ENCODE assay signal across 8 cellular contexts in genomic region chr6:35583893-35584688, GRCh38.
DNase-seq lines count a peak whose midpoint lies in the region; ATAC-seq and TF ChIP-seq lines count a peak whose summit lies in the region.

No MANE protein-coding gene starts in this region.

- CTCF ChIA-PET in activated CD4-positive, alpha-beta memory T cell treated with anti-CD3 and anti-CD28 coated beads, Interleukin-2, amount 10 ng/mL, durations not matched to agents 7 days and 5 days (lab: Charles Lee): interaction anchor here (0.8 to 6.8 kb wide), 11 partner anchors 11 to 154 kb away, joined by 3 to 90 read pairs (median 8); partner anchors contain the start of gene ARMC12

- POLR2A ChIA-PET in activated CD4-positive, alpha-beta memory T cell treated with anti-CD3 and anti-CD28 coated beads, Interleukin-2, amount 10 ng/mL, durations not matched to agents 7 days and 5 days (lab: Charles Lee): interaction anchor here (0.9 to 2.7 kb wide), 4 partner anchors 7 to 152 kb away, joined by 3 to 8 read pairs (median 4); partner anchors contain the start of gene ARMC12

- ATAC-seq in memory B cell (ENCODE audit: low read depth) (peak; percentile 74), HG03354 (IDR thresholded peaks at IDR 0.05; ENCODE audit: poor library complexity, severe bottlenecking, unreplicated experiment) (no peak)

- H3K9me3 ChIP-seq in effector memory CD4-positive, alpha-beta T cell (ENCODE audit: control insufficient read depth, low read length): no peaks in the 10 kb centered on the region

- TF ChIP-seq CTCF in AG09319 (IDR thresholded peaks at IDR 0.05; ENCODE audit: low read depth, low read length): peak; percentile 83

- peaks cover 15% of the 10 kb centered on the region for H3K4me1 Mint-ChIP-seq in activated CD4-positive, alpha-beta memory T cell treated with anti-CD3 and anti-CD28 coated beads, Interleukin-2, amount 10 ng/mL, durations not matched to agents 7 days and 5 days
- H3K4me1 Mint-ChIP-seq in memory B cell: peaks cover 4% of the 10 kb centered on the region

- H3K27ac Mint-ChIP-seq in activated CD4-positive, alpha-beta memory T cell treated with anti-CD3 and anti-CD28 coated beads, Interleukin-2, amount 10 ng/mL, durations not matched to agents 7 days and 5 days: no peak overlapping the region
- H3K27ac Mint-ChIP-seq in memory B cell: no peak overlapping the region

- H3K27me3 ChIP-seq in H7 (ENCODE audit: control insufficient read depth, insufficient read depth, low read length): no peaks in the 10 kb centered on the region
- no peaks in the 10 kb centered on the region for H3K27me3 ChIP-seq in effector memory CD4-positive, alpha-beta T cell (replicated peaks; ENCODE audit: control insufficient read depth, insufficient read depth, low read length, poor library complexity, severe bottlenecking)

- no peak overlapping the region for H3K4me3 Mint-ChIP-seq in activated CD4-positive, alpha-beta memory T cell treated with anti-CD3 and anti-CD28 coated beads, Interleukin-2, amount 10 ng/mL, durations not matched to agents 7 days and 5 days
- H3K4me3 Mint-ChIP-seq in memory B cell: no peak overlapping the region

- H3K27ac ChIP-seq in effector memory CD4-positive, alpha-beta T cell (ENCODE audit: insufficient read depth, low read length, poor library complexity, severe bottlenecking): no peak overlapping the region

- peaks cover 6% of the 10 kb centered on the region for H3K4me1 ChIP-seq in effector memory CD4-positive, alpha-beta T cell (ENCODE audit: control insufficient read depth, insufficient read depth, low read length, poor library complexity, severe bottlenecking)

- no peak overlapping the region for H3K4me3 ChIP-seq in H7 (ENCODE audit: insufficient read depth, low read depth, low read length)
- H3K4me3 ChIP-seq in effector memory CD4-positive, alpha-beta T cell (ENCODE audit: insufficient read depth, low read depth, low read length, poor library complexity, severe bottlenecking): no peak overlapping the region

- H3K36me3 ChIP-seq in H7 (replicated peaks; ENCODE audit: control insufficient read depth, insufficient read depth, low read length): no peaks in the 10 kb centered on the region; the same call in 1 of the 2 replicates
- peaks cover 26% of the 10 kb centered on the region for H3K36me3 ChIP-seq in effector memory CD4-positive, alpha-beta T cell (ENCODE audit: control insufficient read depth, insufficient read depth, low read length)

- no peaks in the 10 kb centered on the region for H3K27me3 Mint-ChIP-seq in activated CD4-positive, alpha-beta memory T cell treated with anti-CD3 and anti-CD28 coated beads, Interleukin-2, amount 10 ng/mL, durations not matched to agents 7 days and 5 days
- no peaks in the 10 kb centered on the region for H3K27me3 Mint-ChIP-seq in memory B cell

- DNase-seq in AG09319 (ENCODE audit: extremely low read depth, low read depth): peak; percentile 49
- peak; percentile 67 for DNase-seq in H7
- peak; percentile 74 for DNase-seq in NCI-H748 treated with DMSO at 0.1 percent for 48 hours (lab: John Stamatoyannopoulos, UW)
- peak; percentile 77 for DNase-seq in activated CD4-positive, alpha-beta memory T cell treated with anti-CD3 and anti-CD28 coated beads, Interleukin-2, amount 10 ng/mL, durations not matched to agents 7 days and 5 days
- DNase-seq in effector memory CD4-positive, alpha-beta T cell: peak; percentile 41 to 57 (median 48)
- DNase-seq in memory B cell (ENCODE audit: low spot score in 2 of 2): peak; percentile 67 to 70
- peak; percentile 44 for DNase-seq in stimulated activated CD8-positive, alpha-beta memory T cell treated with anti-CD3 and anti-CD28 coated beads, Interleukin-4, amount 100 ng/mL, for 24 hours (ENCODE audit: low read depth)

- no peaks in the 10 kb centered on the region for H3K9me3 Mint-ChIP-seq in activated CD4-positive, alpha-beta memory T cell treated with anti-CD3 and anti-CD28 coated beads, Interleukin-2, amount 10 ng/mL, durations not matched to agents 7 days and 5 days
- no peaks in the 10 kb centered on the region for H3K9me3 Mint-ChIP-seq in memory B cell

- H3K36me3 Mint-ChIP-seq in activated CD4-positive, alpha-beta memory T cell treated with anti-CD3 and anti-CD28 coated beads, Interleukin-2, amount 10 ng/mL, durations not matched to agents 7 days and 5 days (ENCODE audit: low read depth): peaks cover 19% of the 10 kb centered on the region
- peaks cover 4% of the 10 kb centered on the region for H3K36me3 Mint-ChIP-seq in memory B cell
